1 cellular context compared by ENCODE assay signal in genomic region chr14:101405171-101405883, GRCh38.
TF ChIP-seq lines count a peak whose summit lies in the region.

No MANE protein-coding gene starts in this region.

TF ChIP-seq in liver, 16 proteins besides CTCF, POLR2A, EP300 and RAD21 (continued from another document):
- TF ChIP-seq NR2F2 (IDR thresholded peaks at IDR 0.05) = peak; percentile 45
